ENCODE assay signal across 8 cellular contexts in genomic region chr20:35618372-35619131, GRCh38. TPM values are rescaled to one million over a fixed set of nuclear protein-coding genes. Genes with fewer than 3 reads are reported as not detected.
A peak's percentile ranks its signal among the peaks of the same experiment; 100 is the strongest.
DNase-seq lines count a peak whose midpoint lies in the region; TF ChIP-seq lines count a peak whose summit lies in the region.

No MANE protein-coding gene starts in this region.

- intact Hi-C loops in vagina (cut with DNase I), result loop anchor here (5.0 kb wide), 1 partner anchor 49 kb away; no protein-coding TSS in a partner anchor

- H3K14ac ChIP-seq in mesenchymal stem cell (ENCODE audit: low read length in 2 of 2), result peak overlapping the region; percentile 0 to 16

- peaks cover 8% of the 10 kb centered on the region for H3K79me1 ChIP-seq in mesenchymal stem cell (replicated peaks; ENCODE audit: low read length, poor library complexity, severe bottlenecking)

- H3K4me1 ChIP-seq in mesenchymal stem cell (ENCODE audit: control insufficient read depth, insufficient read depth, low read depth, low read length) (peaks cover 31% of the 10 kb centered on the region), vagina (peaks cover 33% of the 10 kb centered on the region)

- no peak overlapping the region for H3K27ac ChIP-seq in mesenchymal stem cell (ENCODE audit: low read length, poor library complexity, severe bottlenecking)
- peak overlapping the region; percentile 87 for H3K27ac ChIP-seq in vagina

- peak overlapping the region; percentile 9 for H2AK5ac ChIP-seq in mesenchymal stem cell (ENCODE audit: low read length, severe bottlenecking)

- no peak overlapping the region for H2BK5ac ChIP-seq in mesenchymal stem cell (ENCODE audit: low read depth, low read length, poor library complexity, severe bottlenecking)

- H2BK15ac ChIP-seq in mesenchymal stem cell (ENCODE audit: low read depth, poor library complexity, severe bottlenecking), result peak overlapping the region; percentile 61

- peak overlapping the region in 1 of 2 experiments; percentile 73 for H2BK12ac ChIP-seq in mesenchymal stem cell (ENCODE audit: low read length in 2 of 2)

- H3K27me3 ChIP-seq in mesenchymal stem cell (ENCODE audit: control insufficient read depth in 1 of 2, insufficient read depth in 1 of 2, low read length in 2 of 2) (no peaks in the 10 kb centered on the region), vagina (no peaks in the 10 kb centered on the region)

- peaks cover 10 to 14% of the 10 kb centered on the region in 2 experiments for H3K36me3 ChIP-seq in mesenchymal stem cell (ENCODE audit: control insufficient read depth in 1 of 2, insufficient read depth in 2 of 2, low read depth in 1 of 2, low read length in 2 of 2)
- H3K36me3 ChIP-seq in vagina, result no peaks in the 10 kb centered on the region

- TF ChIP-seq POLR2A in vagina (IDR thresholded peaks at IDR 0.05), result no peak

- no peaks in the 10 kb centered on the region for H3K9me3 ChIP-seq in mesenchymal stem cell (ENCODE audit: control insufficient read depth, low read length)
- H3K9me3 ChIP-seq in vagina, result no peaks in the 10 kb centered on the region

- H3K4ac ChIP-seq in mesenchymal stem cell (ENCODE audit: low read depth in 1 of 2, low read length in 2 of 2), result peak overlapping the region in 1 of 2 experiments; percentile 52

- H3K23ac ChIP-seq in mesenchymal stem cell (ENCODE audit: low read length in 2 of 2), result no peak overlapping the region

- H3K9ac ChIP-seq in mesenchymal stem cell (ENCODE audit: low read length), result peak overlapping the region; percentile 38

- peak overlapping the region; percentile 68 for H3K4me2 ChIP-seq in mesenchymal stem cell (ENCODE audit: low read length, poor library complexity, severe bottlenecking)

- H4K91ac ChIP-seq in mesenchymal stem cell (ENCODE audit: low read length), result no peak overlapping the region

- peak overlapping the region; percentile 13 to 49 for H3K18ac ChIP-seq in mesenchymal stem cell (ENCODE audit: low read depth in 1 of 2, low read length in 2 of 2)

- no peak overlapping the region for H2AFZ ChIP-seq in mesenchymal stem cell (ENCODE audit: low read depth, low read length)

- peak overlapping the region; percentile 62 for H4K8ac ChIP-seq in mesenchymal stem cell (ENCODE audit: low read length)

- H3K4me3 ChIP-seq in cardiac fibroblast (replicated peaks in 1 of 2; ENCODE audit: low read depth in 2 of 2, low read length in 2 of 2) (peak overlapping the region; percentile 65 to 82), mesenchymal stem cell (ENCODE audit: insufficient read depth in 1 of 2, low read depth in 1 of 2, low read length in 2 of 2) (peak overlapping the region; percentile 51 to 78), vagina (peak overlapping the region; percentile 57 to 64)

- DNase-seq in NCI-H510A treated with DMSO at 0.1 percent for 48 hours (lab: John Stamatoyannopoulos, UW), result peak; percentile 14
- DNase-seq in NCI-H510A (lab: John Stamatoyannopoulos, UW), result no peak
- peak; percentile 53 for DNase-seq in RKO (ENCODE audit: low spot score)
- peak; percentile 37 to 46 for DNase-seq in cardiac fibroblast (ENCODE audit: low read depth in 2 of 2)
- DNase-seq in mesenchymal stem cell, result peak; percentile 42
- no peak for DNase-seq in vagina (ENCODE audit: extremely low spot score in 2 of 2)
- no peak for DNase-seq in NCI-H1436 treated with DMSO at 0.1 percent for 48 hours (lab: John Stamatoyannopoulos, UW)
- DNase-seq in NCI-H187 treated with DMSO at 0.1 percent for 48 hours (lab: John Stamatoyannopoulos, UW), result no peak

- WGBS in mesenchymal stem cell, result 35% methylated on average over 26 of the region's 34 CpGs

- no peak for TF ChIP-seq CTCF in cardiac fibroblast (IDR thresholded peaks at IDR 0.05; ENCODE audit: low read depth, low read length)
- no peak for TF ChIP-seq CTCF in vagina (IDR thresholded peaks at IDR 0.05)

- peak overlapping the region; percentile 29 for H2BK120ac ChIP-seq in mesenchymal stem cell (ENCODE audit: low read depth, low read length)

RNA-seq across cellular contexts. Expression of gene SPAG4, which starts 2.9 kb away (rescaled TPM):
- 4.6 TPM for polyA plus RNA-seq in mesenchymal stem cell (2013, experiment 1 of 2)
- 4.9 TPM for polyA plus RNA-seq in mesenchymal stem cell (2013, experiment 2 of 2)
- total RNA-seq in vagina, result 6.9 TPM

RNA-seq across cellular contexts. Expression of gene CPNE1, which starts 46.1 kb away (rescaled TPM):
- polyA plus RNA-seq in mesenchymal stem cell (2013, experiment 1 of 2), result 94.1 TPM
- polyA plus RNA-seq in mesenchymal stem cell (2013, experiment 2 of 2), result 94.1 TPM
- 149 TPM for total RNA-seq in vagina

RNA-seq across cellular contexts. Expression of gene RBM12, which starts 46.1 kb away (rescaled TPM):
- 68.0 TPM for polyA plus RNA-seq in mesenchymal stem cell (2013, experiment 1 of 2)
- 69.0 TPM for polyA plus RNA-seq in mesenchymal stem cell (2013, experiment 2 of 2)
- total RNA-seq in vagina, result 26.8 TPM

Comparison
In these comparisons a context has a peak if more than half of its experiments do, and no peak if none do; other contexts are left out.
1. DNase-seq: peak in NCI-H510A treated with DMSO at 0.1 percent for 48 hours (single experiment), RKO (single experiment), cardiac fibroblast (2 of 2) and mesenchymal stem cell (single experiment); none in NCI-H510A (single experiment), vagina (0 of 2), NCI-H1436 treated with DMSO at 0.1 percent for 48 hours (single experiment) and NCI-H187 treated with DMSO at 0.1 percent for 48 hours (single experiment).
2. Peak in every context shown above with its lines, with median percentiles within 50 percentile points of each other: H3K4me3 ChIP-seq.